8 cellular contexts compared by ENCODE assay signal in genomic region chr14:59576332-59577294, GRCh38. TPM values are rescaled to one million over a fixed set of nuclear protein-coding genes. Genes with fewer than 3 reads are reported as not detected.
DNase-seq lines count a peak whose midpoint lies in the region; ATAC-seq and TF ChIP-seq lines count a peak whose summit lies in the region.

TSS of gene CCDC175 (minus strand) at chr14:59576812. CDS start at chr14:59576775, 37 bp downstream.

- ATAC-seq in GM18508 (IDR thresholded peaks at IDR 0.05; ENCODE audit: insufficient read depth, unreplicated experiment), result peak; percentile 79
- ATAC-seq in HG03039 (IDR thresholded peaks at IDR 0.05; ENCODE audit: unreplicated experiment), result peak; percentile 95
- ATAC-seq in activated CD4-positive, alpha-beta T cell treated with anti-CD3 and anti-CD28 coated beads for 36 hours, result peak; percentile 99

- no peaks in the 10 kb centered on the region for H3K9me3 ChIP-seq in colonic mucosa

- POLR2A ChIA-PET in activated CD4-positive, alpha-beta T cell treated with anti-CD3 and anti-CD28 coated beads for 36 hours (lab: Charles Lee), result no interaction called here

- no peak within 1 kb of the TSS for H3K27ac Mint-ChIP-seq in activated CD4-positive, alpha-beta T cell treated with anti-CD3 and anti-CD28 coated beads for 36 hours

- H3K4me1 Mint-ChIP-seq in activated CD4-positive, alpha-beta T cell treated with anti-CD3 and anti-CD28 coated beads for 36 hours, result peaks cover 7% of the 10 kb centered on the region

- peak; percentile 48 for DNase-seq in 8988T
- peak; percentile 32 for DNase-seq in NCI-H2171 (lab: John Stamatoyannopoulos, UW)
- DNase-seq in activated CD4-positive, alpha-beta T cell treated with anti-CD3 and anti-CD28 coated beads for 36 hours, result peak; percentile 93
- DNase-seq in colonic mucosa, result peak; percentile 92
- DNase-seq in left kidney (ENCODE audit: low read depth, low spot score), result peak; percentile 97
- peak; percentile 67 to 78 for DNase-seq in stimulated activated CD4-positive, alpha-beta T cell treated with anti-CD3 and anti-CD28 coated beads, Interleukin-1b, Interleukin-23, amount 100 ng/mL, for 4 hours (ENCODE audit: low read depth in 2 of 2)

- H3K27me3 ChIP-seq in colonic mucosa, result no peaks in the 10 kb centered on the region

- H3K27ac ChIP-seq in colonic mucosa, result no peak within 1 kb of the TSS

- H3K4me1 ChIP-seq in colonic mucosa, result no peaks in the 10 kb centered on the region

- intact Hi-C loops in activated CD4-positive, alpha-beta T cell treated with anti-CD3 and anti-CD28 coated beads for 36 hours (cut with DNase I, micrococcal nuclease), result loop anchor here (1.0 to 5.0 kb wide), 7 partner anchors 69 to 606 kb away; partner anchors contain the start of genes DAAM1 (in 1 of the 2), JKAMP (in 1 of the 2) and L3HYPDH (in 1 of the 2)
- intact Hi-C loops in colonic mucosa (cut with DNase I), result no loop called here

- H3K9ac ChIP-seq in colonic mucosa (ENCODE audit: low read depth in 2 of 2, low read length in 2 of 2), result peak within 1 kb of the TSS; percentile 30 to 44

- peaks cover 12% of the 10 kb centered on the region for H3K27me3 Mint-ChIP-seq in activated CD4-positive, alpha-beta T cell treated with anti-CD3 and anti-CD28 coated beads for 36 hours

- no peaks in the 10 kb centered on the region for H3K36me3 Mint-ChIP-seq in activated CD4-positive, alpha-beta T cell treated with anti-CD3 and anti-CD28 coated beads for 36 hours (ENCODE audit: low read depth)

- peak within 1 kb of the TSS; percentile 64 for H3K4me3 ChIP-seq in colonic mucosa

- H3K4me3 Mint-ChIP-seq in activated CD4-positive, alpha-beta T cell treated with anti-CD3 and anti-CD28 coated beads for 36 hours, result peak within 1 kb of the TSS; percentile 68

- H3K36me3 ChIP-seq in colonic mucosa, result no peaks in the 10 kb centered on the region

- CTCF ChIA-PET in activated CD4-positive, alpha-beta T cell treated with anti-CD3 and anti-CD28 coated beads for 36 hours (lab: Charles Lee), result interaction anchor here (0.5 to 3.4 kb wide), 30 partner anchors 9 to 548 kb away, joined by 3 to 33 read pairs (median 4); no protein-coding TSS in a partner anchor

- H3K9me3 Mint-ChIP-seq in activated CD4-positive, alpha-beta T cell treated with anti-CD3 and anti-CD28 coated beads for 36 hours (ENCODE audit: low read depth), result no peaks in the 10 kb centered on the region

- peak; percentile 81 for TF ChIP-seq CTCF in colonic mucosa (IDR thresholded peaks at IDR 0.05)

RNA-seq across cellular contexts. Expression of gene CCDC175, which starts in this region (rescaled TPM):
- total RNA-seq in activated CD4-positive, alpha-beta T cell treated with anti-CD3 and anti-CD28 coated beads for 36 hours, result not detected
- total RNA-seq in colonic mucosa, result under 1 TPM; 0.27 to 0.32 TPM

Comparison
In these comparisons a context has a peak if more than half of its experiments do, and no peak if none do; other contexts are left out.
1. Peak in DNase-seq and ATAC-seq in activated CD4-positive, alpha-beta T cell treated with anti-CD3 and anti-CD28 coated beads for 36 hours; RNA of the gene not detected or under 1 TPM.
2. Peak in DNase-seq, H3K4me3 ChIP-seq and H3K9ac ChIP-seq in colonic mucosa; RNA of the gene not detected or under 1 TPM.
3. DNase-seq: peak in every context shown above with its lines; median percentile 97 in left kidney; 93 in activated CD4-positive, alpha-beta T cell treated with anti-CD3 and anti-CD28 coated beads for 36 hours; 92 in colonic mucosa; 72 in stimulated activated CD4-positive, alpha-beta T cell treated with anti-CD3 and anti-CD28 coated beads, Interleukin-1b, Interleukin-23, amount 100 ng/mL, for 4 hours; 48 in 8988T; 32 in NCI-H2171.